11 cellular contexts compared by ENCODE assay signal in the genomic region with DNA sequence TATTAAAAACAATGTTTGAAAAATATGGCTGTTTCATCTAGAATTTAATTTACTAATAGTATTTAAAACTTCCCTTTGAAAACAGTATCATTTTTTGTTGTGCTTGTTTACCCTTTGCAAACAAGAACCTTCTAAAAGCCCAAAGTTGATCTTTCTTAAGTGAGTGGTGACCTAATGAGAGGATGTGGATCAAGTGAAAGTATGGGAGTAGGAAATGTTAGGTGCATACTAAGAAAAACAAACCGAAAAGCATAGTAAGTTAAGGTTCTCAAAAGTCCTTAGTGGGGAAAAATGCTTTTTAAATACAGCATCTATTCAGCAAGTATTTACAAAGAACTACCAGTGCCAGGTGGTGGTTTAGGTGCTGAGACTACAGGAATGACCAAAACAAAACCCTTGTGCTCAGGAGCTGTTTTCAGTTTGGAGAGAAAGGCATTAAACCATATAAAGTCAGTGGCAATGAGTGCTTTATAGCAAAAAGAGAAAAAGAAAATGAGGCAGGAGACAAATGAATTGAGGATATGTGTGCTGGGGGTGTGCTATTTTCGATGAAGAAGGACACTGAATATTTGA. TPM values are rescaled to one million over a fixed set of nuclear protein-coding genes. Genes with fewer than 3 reads are reported as not detected.
A peak's percentile ranks its signal among the peaks of the same experiment; 100 is the strongest.
DNase-seq lines count a peak whose midpoint lies in the region; ATAC-seq and TF ChIP-seq lines count a peak whose summit lies in the region.
"Had no signal": no experiment of that assay in that cellular context is flagged by ENCODE, and none has a peak within 500 bp of the region (broad histone marks: within the 10 kb centered on the region; RNA-seq: fewer than 3 reads in every experiment).

No MANE protein-coding gene starts in this region.

- no peaks in the 10 kb centered on the region for H3F3A ChIP-seq in GM23338 (replicated peaks; ENCODE audit: low read depth)

- no peaks in the 10 kb centered on the region; the same call in 1 of the 2 replicates for H3K79me2 ChIP-seq in GM23338 (replicated peaks; ENCODE audit: insufficient read depth)

- peak overlapping the region; percentile 25; the same call in 1 of the 2 replicates for H3K27ac Mint-ChIP-seq in GM23338
- H3K27ac Mint-ChIP-seq in T-helper 1 cell treated with Interleukin-12 subunit alpha and Interleukin-12 subunit beta and Interleukin-4 antibody, amounts not matched to agents 30 μg/mL and 1 μg/mL, for 36 hours, result no peak overlapping the region
- peak overlapping the region; percentile 30 to 44 (median 39) for H3K27ac Mint-ChIP-seq in nephron
- H3K27ac Mint-ChIP-seq: mesothelial cell of epicardium had no signal

- H4K20me1 ChIP-seq in GM23338 (replicated peaks; ENCODE audit: insufficient read depth), result no peaks in the 10 kb centered on the region; the same call in 1 of the 2 replicates

- H3K27ac ChIP-seq in GM23338 (ENCODE audit: low read depth), result peak overlapping the region; percentile 13; the same call in 1 of the 2 replicates

- DNase-seq in GM23338 (ENCODE audit: low spot score), result no peak
- DNase-seq in GF-D8 (lab: John Stamatoyannopoulos, UW), result no peak
- no peak for DNase-seq in T1000 (lab: John Stamatoyannopoulos, UW)
- DNase-seq in NCI-H2029 treated with DMSO at 0.1 percent for 48 hours (lab: John Stamatoyannopoulos, UW), result no peak
- no peak for DNase-seq in H4 (ENCODE audit: low spot score)
- DNase-seq: heart left ventricle; NK-92 treated with Interleukin-12 subunit alpha and Interleukin-12 subunit beta, amount 100 ng/mL, for 24 hours had no signal

- ATAC-seq in GM18861 (IDR thresholded peaks at IDR 0.05; ENCODE audit: unreplicated experiment), result peak; percentile 21
- peak; percentile 42 for ATAC-seq in GM23338

- no peak for TF ChIP-seq CTCF in GM23338 (conservative IDR thresholded peaks at IDR 0.05; ENCODE audit: low read depth in 2 of 2)
- no peak for TF ChIP-seq CTCF in nephron (IDR thresholded peaks at IDR 0.05; ENCODE audit: unreplicated experiment in 3 of 3)

- H3K36me3 Mint-ChIP-seq in GM23338 (ENCODE audit: low read depth) (peaks cover 25% of the 10 kb centered on the region), nephron (ENCODE audit: low read depth) (peaks cover 52% of the 10 kb centered on the region)
- peaks cover 44% of the 10 kb centered on the region for H3K36me3 Mint-ChIP-seq in T-helper 1 cell treated with Interleukin-12 subunit alpha and Interleukin-12 subunit beta and Interleukin-4 antibody, amounts not matched to agents 30 μg/mL and 1 μg/mL, for 36 hours (ENCODE audit: low read depth)

- H3K4me1 ChIP-seq in GM23338 (ENCODE audit: insufficient read depth), result peaks cover 18% of the 10 kb centered on the region

- H3K4me3 ChIP-seq in GM23338, result no peak overlapping the region
- H3K4me3 ChIP-seq: heart left ventricle had no signal

- H3K36me3 ChIP-seq in GM23338 (ENCODE audit: insufficient read depth), result peaks cover 5% of the 10 kb centered on the region; the same call in 1 of the 2 replicates

- no peaks in the 10 kb centered on the region for H3K27me3 ChIP-seq in GM23338 (ENCODE audit: insufficient read depth)
- H3K27me3 ChIP-seq: heart left ventricle had no signal

- peaks cover 22% of the 10 kb centered on the region for H3K4me1 Mint-ChIP-seq in GM23338
- peaks cover 28% of the 10 kb centered on the region for H3K4me1 Mint-ChIP-seq in T-helper 1 cell treated with Interleukin-12 subunit alpha and Interleukin-12 subunit beta and Interleukin-4 antibody, amounts not matched to agents 30 μg/mL and 1 μg/mL, for 36 hours (ENCODE audit: low read depth)
- H3K4me1 Mint-ChIP-seq in nephron, result peaks cover 15% of the 10 kb centered on the region
- H3K4me1 Mint-ChIP-seq: mesothelial cell of epicardium had no signal

- H3K4me2 ChIP-seq in GM23338, result peak overlapping the region; percentile 41; the same call in 1 of the 2 replicates

- H3K4me3 Mint-ChIP-seq in GM23338 (no peak overlapping the region), nephron (no peak overlapping the region)
- H3K4me3 Mint-ChIP-seq in T-helper 1 cell treated with Interleukin-12 subunit alpha and Interleukin-12 subunit beta and Interleukin-4 antibody, amounts not matched to agents 30 μg/mL and 1 μg/mL, for 36 hours, result peak overlapping the region; percentile 8
- H3K4me3 Mint-ChIP-seq: mesothelial cell of epicardium had no signal

- no peaks in the 10 kb centered on the region for H3K9me2 ChIP-seq in GM23338 (ENCODE audit: insufficient read depth)

- H2AFZ ChIP-seq in GM23338, result no peak overlapping the region

- H3K9me3 Mint-ChIP-seq in GM23338 (no peaks in the 10 kb centered on the region), nephron (no peaks in the 10 kb centered on the region)
- H3K9me3 Mint-ChIP-seq in T-helper 1 cell treated with Interleukin-12 subunit alpha and Interleukin-12 subunit beta and Interleukin-4 antibody, amounts not matched to agents 30 μg/mL and 1 μg/mL, for 36 hours, result no peaks in the 10 kb centered on the region
- H3K9me3 Mint-ChIP-seq: mesothelial cell of epicardium had no signal

- H3K27me3 Mint-ChIP-seq in GM23338 (ENCODE audit: insufficient read depth, low read depth, poor library complexity), result no peaks in the 10 kb centered on the region
- no peaks in the 10 kb centered on the region for H3K27me3 Mint-ChIP-seq in T-helper 1 cell treated with Interleukin-12 subunit alpha and Interleukin-12 subunit beta and Interleukin-4 antibody, amounts not matched to agents 30 μg/mL and 1 μg/mL, for 36 hours (ENCODE audit: low read depth)
- no peaks in the 10 kb centered on the region for H3K27me3 Mint-ChIP-seq in nephron (ENCODE audit: low read depth)

TF ChIP-seq in GM23338, 12 proteins besides CTCF, POLR2A, EP300 and RAD21 (continues in another document):
- TF ChIP-seq, protein P1, sequence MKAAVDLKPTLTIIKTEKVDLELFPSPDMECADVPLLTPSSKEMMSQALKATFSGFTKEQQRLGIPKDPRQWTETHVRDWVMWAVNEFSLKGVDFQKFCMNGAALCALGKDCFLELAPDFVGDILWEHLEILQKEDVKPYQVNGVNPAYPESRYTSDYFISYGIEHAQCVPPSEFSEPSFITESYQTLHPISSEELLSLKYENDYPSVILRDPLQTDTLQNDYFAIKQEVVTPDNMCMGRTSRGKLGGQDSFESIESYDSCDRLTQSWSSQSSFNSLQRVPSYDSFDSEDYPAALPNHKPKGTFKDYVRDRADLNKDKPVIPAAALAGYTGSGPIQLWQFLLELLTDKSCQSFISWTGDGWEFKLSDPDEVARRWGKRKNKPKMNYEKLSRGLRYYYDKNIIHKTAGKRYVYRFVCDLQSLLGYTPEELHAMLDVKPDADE (IDR thresholded peaks at IDR 0.05), result no peak
- TF ChIP-seq ZNF331 (CRISPR knock-in tag; IDR thresholded peaks at IDR 0.05; ENCODE audit: low read depth), result no peak
- no peak for TF ChIP-seq EZH2 (IDR thresholded peaks at IDR 0.05; ENCODE audit: low read depth, unreplicated experiment)
- TF ChIP-seq CREB1 (CRISPR knock-in tag; IDR thresholded peaks at IDR 0.05; ENCODE audit: low read depth), result no peak
- no peak for TF ChIP-seq POLR2AphosphoS5 (IDR thresholded peaks at IDR 0.05; ENCODE audit: low read depth)
- TF ChIP-seq STAT1 (IDR thresholded peaks at IDR 0.05; ENCODE audit: unreplicated experiment), result no peak
- TF ChIP-seq, protein P2, sequence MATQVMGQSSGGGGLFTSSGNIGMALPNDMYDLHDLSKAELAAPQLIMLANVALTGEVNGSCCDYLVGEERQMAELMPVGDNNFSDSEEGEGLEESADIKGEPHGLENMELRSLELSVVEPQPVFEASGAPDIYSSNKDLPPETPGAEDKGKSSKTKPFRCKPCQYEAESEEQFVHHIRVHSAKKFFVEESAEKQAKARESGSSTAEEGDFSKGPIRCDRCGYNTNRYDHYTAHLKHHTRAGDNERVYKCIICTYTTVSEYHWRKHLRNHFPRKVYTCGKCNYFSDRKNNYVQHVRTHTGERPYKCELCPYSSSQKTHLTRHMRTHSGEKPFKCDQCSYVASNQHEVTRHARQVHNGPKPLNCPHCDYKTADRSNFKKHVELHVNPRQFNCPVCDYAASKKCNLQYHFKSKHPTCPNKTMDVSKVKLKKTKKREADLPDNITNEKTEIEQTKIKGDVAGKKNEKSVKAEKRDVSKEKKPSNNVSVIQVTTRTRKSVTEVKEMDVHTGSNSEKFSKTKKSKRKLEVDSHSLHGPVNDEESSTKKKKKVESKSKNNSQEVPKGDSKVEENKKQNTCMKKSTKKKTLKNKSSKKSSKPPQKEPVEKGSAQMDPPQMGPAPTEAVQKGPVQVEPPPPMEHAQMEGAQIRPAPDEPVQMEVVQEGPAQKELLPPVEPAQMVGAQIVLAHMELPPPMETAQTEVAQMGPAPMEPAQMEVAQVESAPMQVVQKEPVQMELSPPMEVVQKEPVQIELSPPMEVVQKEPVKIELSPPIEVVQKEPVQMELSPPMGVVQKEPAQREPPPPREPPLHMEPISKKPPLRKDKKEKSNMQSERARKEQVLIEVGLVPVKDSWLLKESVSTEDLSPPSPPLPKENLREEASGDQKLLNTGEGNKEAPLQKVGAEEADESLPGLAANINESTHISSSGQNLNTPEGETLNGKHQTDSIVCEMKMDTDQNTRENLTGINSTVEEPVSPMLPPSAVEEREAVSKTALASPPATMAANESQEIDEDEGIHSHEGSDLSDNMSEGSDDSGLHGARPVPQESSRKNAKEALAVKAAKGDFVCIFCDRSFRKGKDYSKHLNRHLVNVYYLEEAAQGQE (IDR thresholded peaks at IDR 0.05; ENCODE audit: unreplicated experiment), result no peak
- TF ChIP-seq ZNF114 (CRISPR knock-in tag; IDR thresholded peaks at IDR 0.05), result no peak

RNA-seq across cellular contexts. Expression of gene RNF146, which starts 23.8 kb away (rescaled TPM):
- 25.6 and 43.7 TPM in 2 replicates for total RNA-seq in GM23338 (2014; rRNA removed; shearing (Covaris generic))
- polyA plus RNA-seq in GM23338 (2016; fragmentation: Nextera tagmentation; extraction: Ambion mirVana), result 19.8 and 24.2 TPM in 2 replicates
- total RNA-seq in H4 (2014; rRNA removed; shearing (Covaris generic)), result 18.0 and 18.9 TPM in 2 replicates

RNA-seq across cellular contexts. Expression of gene ECHDC1, which starts 52.9 kb away (rescaled TPM):
- 65.8 and 77.1 TPM in 2 replicates for total RNA-seq in GM23338 (2014; rRNA removed; shearing (Covaris generic))
- 74.9 and 98.4 TPM in 2 replicates for polyA plus RNA-seq in GM23338 (2016; fragmentation: Nextera tagmentation; extraction: Ambion mirVana)
- total RNA-seq in H4 (2014; rRNA removed; shearing (Covaris generic)), result 60.7 and 67.5 TPM in 2 replicates
